Comparison of ENCODE assay signal across 8 cellular contexts in genomic region chr1:89762431-89762800, GRCh38. TPM values are rescaled to one million over a fixed set of nuclear protein-coding genes. Genes with fewer than 3 reads are reported as not detected.
DNase-seq lines count a peak whose midpoint lies in the region; ATAC-seq and TF ChIP-seq lines count a peak whose summit lies in the region.

No MANE protein-coding gene starts in this region.

- ATAC-seq in HG03442 (IDR thresholded peaks at IDR 0.05; ENCODE audit: unreplicated experiment) (peak; percentile 8), left lung (peak; percentile 5), upper lobe of right lung (peak; percentile 2), HG03095 (IDR thresholded peaks at IDR 0.05; ENCODE audit: unreplicated experiment) (no peak)

- H3K27ac ChIP-seq in left lung (peak overlapping the region; percentile 14 to 61), upper lobe of right lung (peak overlapping the region; percentile 67)

- H3K9me3 Mint-ChIP-seq in activated T-helper 1 cell treated with anti-CD3 and anti-CD28 coated beads, Interleukin-12 subunit alpha, Interleukin-12 subunit beta, Interleukin-2, Interleukin-4 antibody, amounts not matched to agents 30 ng/mL and 10 ng/mL and 1 ng/mL, durations not matched to agents 14 hours and 24 hours and 36 hours, result no peaks in the 10 kb centered on the region

- H3K36me3 Mint-ChIP-seq in activated T-helper 1 cell treated with anti-CD3 and anti-CD28 coated beads, Interleukin-12 subunit alpha, Interleukin-12 subunit beta, Interleukin-2, Interleukin-4 antibody, amounts not matched to agents 30 ng/mL and 10 ng/mL and 1 ng/mL, durations not matched to agents 14 hours and 24 hours and 36 hours (ENCODE audit: low read depth), result peaks cover 20% of the 10 kb centered on the region

- no peaks in the 10 kb centered on the region for H3K9me3 ChIP-seq in left lung
- no peaks in the 10 kb centered on the region for H3K9me3 ChIP-seq in upper lobe of right lung

- H3K4me3 Mint-ChIP-seq in activated T-helper 1 cell treated with anti-CD3 and anti-CD28 coated beads, Interleukin-12 subunit alpha, Interleukin-12 subunit beta, Interleukin-2, Interleukin-4 antibody, amounts not matched to agents 30 ng/mL and 10 ng/mL and 1 ng/mL, durations not matched to agents 14 hours and 24 hours and 36 hours, result peak overlapping the region; percentile 92

- H3K4me3 ChIP-seq in left lung (peak overlapping the region; percentile 28 to 38), upper lobe of right lung (peak overlapping the region; percentile 54)

- no peaks in the 10 kb centered on the region for H3K27me3 Mint-ChIP-seq in activated T-helper 1 cell treated with anti-CD3 and anti-CD28 coated beads, Interleukin-12 subunit alpha, Interleukin-12 subunit beta, Interleukin-2, Interleukin-4 antibody, amounts not matched to agents 30 ng/mL and 10 ng/mL and 1 ng/mL, durations not matched to agents 14 hours and 24 hours and 36 hours (ENCODE audit: insufficient read depth)

- no peak for TF ChIP-seq CTCF in left lung (IDR thresholded peaks at IDR 0.05)
- TF ChIP-seq CTCF in upper lobe of right lung (IDR thresholded peaks at IDR 0.05), result no peak

- DNase-seq in DMS153 treated with DMSO at 0.1 percent for 48 hours (lab: John Stamatoyannopoulos, UW; ENCODE audit: unreplicated experiment) (peak; percentile 68), left lung (peak in 1 of 2 donors; percentile 68), upper lobe of right lung (no peak), EL (no peak), NCI-H1930 (lab: John Stamatoyannopoulos, UW) (no peak)
- DNase-seq in activated T-helper 1 cell treated with anti-CD3 and anti-CD28 coated beads, Interleukin-12 subunit alpha, Interleukin-12 subunit beta, Interleukin-2, Interleukin-4 antibody, amounts not matched to agents 30 ng/mL and 10 ng/mL and 1 ng/mL, durations not matched to agents 14 hours and 24 hours and 36 hours (ENCODE audit: low spot score), result no peak

- H3K4me1 ChIP-seq in left lung (peaks cover 11 to 61% of the 10 kb centered on the region in 2 donors), upper lobe of right lung (peaks cover 16% of the 10 kb centered on the region)

- H3K4me1 Mint-ChIP-seq in activated T-helper 1 cell treated with anti-CD3 and anti-CD28 coated beads, Interleukin-12 subunit alpha, Interleukin-12 subunit beta, Interleukin-2, Interleukin-4 antibody, amounts not matched to agents 30 ng/mL and 10 ng/mL and 1 ng/mL, durations not matched to agents 14 hours and 24 hours and 36 hours (ENCODE audit: low read depth), result peaks cover 69% of the 10 kb centered on the region

- intact Hi-C loops in activated T-helper 1 cell treated with anti-CD3 and anti-CD28 coated beads, Interleukin-12 subunit alpha, Interleukin-12 subunit beta, Interleukin-2, Interleukin-4 antibody, amounts not matched to agents 30 ng/mL and 10 ng/mL and 1 ng/mL, durations not matched to agents 14 hours and 24 hours and 36 hours (cut with micrococcal nuclease), result loop anchor here (2.0 kb wide), 3 partner anchors 18 to 64 kb away; no protein-coding TSS in a partner anchor
- intact Hi-C loops in left lung (cut with DNase I) (loop anchor here in 1 of 2 donors (5.0 to 10.0 kb wide), 2 partner anchors 130 to 278 kb away; partner anchors contain the start of gene LRRC8C), upper lobe of right lung (cut with DNase I) (loop anchor here (5.0 kb wide), 1 partner anchor 130 kb away; the partner anchor contains the start of gene LRRC8C)

- peak overlapping the region; percentile 93 for H3K27ac Mint-ChIP-seq in activated T-helper 1 cell treated with anti-CD3 and anti-CD28 coated beads, Interleukin-12 subunit alpha, Interleukin-12 subunit beta, Interleukin-2, Interleukin-4 antibody, amounts not matched to agents 30 ng/mL and 10 ng/mL and 1 ng/mL, durations not matched to agents 14 hours and 24 hours and 36 hours

- H3K36me3 ChIP-seq in left lung (no peaks in the 10 kb centered on the region), upper lobe of right lung (no peaks in the 10 kb centered on the region)

- H3K27me3 ChIP-seq in left lung, result no peaks in the 10 kb centered on the region
- no peaks in the 10 kb centered on the region for H3K27me3 ChIP-seq in upper lobe of right lung

RNA-seq across cellular contexts. Expression of gene LRRC8D, which starts 58.4 kb away (rescaled TPM):
- 43.3 and 45.0 TPM in 2 replicates for total RNA-seq in activated T-helper 1 cell treated with anti-CD3 and anti-CD28 coated beads, Interleukin-12 subunit alpha, Interleukin-12 subunit beta, Interleukin-2, Interleukin-4 antibody, amounts not matched to agents 30 ng/mL and 10 ng/mL and 1 ng/mL, durations not matched to agents 14 hours and 24 hours and 36 hours
- total RNA-seq in left lung (10 to 100 TPM; 14.3 to 23.6 TPM), upper lobe of right lung (17.0 TPM)
